In the genomic region with DNA sequence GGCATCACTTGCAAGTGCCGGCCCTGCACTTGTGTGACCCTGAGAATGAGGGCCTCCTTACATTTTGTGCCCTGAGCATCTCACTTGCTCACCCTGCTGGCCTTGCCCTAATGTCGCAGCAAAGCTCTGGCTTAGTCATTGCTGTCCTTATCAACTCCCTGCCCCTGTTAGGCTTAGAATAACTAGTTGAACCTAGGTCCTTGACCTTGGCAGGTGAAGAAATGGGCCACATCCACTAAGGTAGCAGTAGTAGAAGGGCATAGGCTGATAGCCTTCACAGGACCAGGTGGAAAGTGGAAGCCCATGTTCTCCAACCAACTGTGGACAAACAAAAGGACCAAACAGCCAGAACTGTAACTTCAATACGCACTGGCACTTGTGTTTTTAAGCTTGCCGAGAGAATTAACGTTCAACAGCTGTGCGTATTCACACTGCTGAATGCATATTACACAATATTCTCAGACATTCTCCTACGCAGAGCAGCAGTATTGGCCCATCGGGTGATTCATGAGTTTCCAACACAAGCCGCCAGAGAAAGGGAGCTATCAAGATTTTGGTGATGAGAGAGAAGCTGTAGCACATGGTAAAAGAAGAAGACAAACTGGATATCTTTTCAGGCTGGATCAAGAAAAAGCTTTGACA, we compare ENCODE assay signal across 1 cellular context.
TF ChIP-seq lines count a peak whose summit lies in the region.

No MANE protein-coding gene starts in this region.

TF ChIP-seq in K562, 482 proteins besides CTCF, POLR2A, EP300 and RAD21 (continued from another document and continues in another):
- TF ChIP-seq, protein P1, sequence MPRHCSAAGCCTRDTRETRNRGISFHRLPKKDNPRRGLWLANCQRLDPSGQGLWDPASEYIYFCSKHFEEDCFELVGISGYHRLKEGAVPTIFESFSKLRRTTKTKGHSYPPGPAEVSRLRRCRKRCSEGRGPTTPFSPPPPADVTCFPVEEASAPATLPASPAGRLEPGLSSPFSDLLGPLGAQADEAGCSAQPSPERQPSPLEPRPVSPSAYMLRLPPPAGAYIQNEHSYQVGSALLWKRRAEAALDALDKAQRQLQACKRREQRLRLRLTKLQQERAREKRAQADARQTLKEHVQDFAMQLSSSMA (CRISPR knock-in tag; IDR thresholded peaks at IDR 0.05): no peak
- TF ChIP-seq ZBED1 (IDR thresholded peaks at IDR 0.05) (no peak), NONO (IDR thresholded peaks at IDR 0.05; ENCODE audit: low read depth in 2 of 2, low read length in 1 of 2) (0 out of 4 replicates have a peak, but pooled peaks of 1 of the 2 experiments have one; percentile 29), HNRNPK (IDR thresholded peaks at IDR 0.05; ENCODE audit: low read depth, low read length, poor library complexity, severe bottlenecking) (no peak), CAMTA2 (CRISPR knock-in tag; conservative IDR thresholded peaks at IDR 0.05) (no peak), FOXK2 (conservative IDR thresholded peaks at IDR 0.05 in 1 of 2, IDR thresholded peaks at IDR 0.05 in 1 of 2; ENCODE audit: low read depth in 2 of 2) (peak; percentile 44 to 59; a peak in 1 of 4 replicates), ZNF696 (CRISPR knock-in tag; conservative IDR thresholded peaks at IDR 0.05) (no peak), ZNF282 (CRISPR knock-in tag; IDR thresholded peaks at IDR 0.05) (no peak), DNMT1 (IDR thresholded peaks at IDR 0.05) (no peak), FOXJ2 (tag; IDR thresholded peaks at IDR 0.05) (0 out of 2 replicates have a peak, but pooled peaks have one; percentile 30), MCM2 (IDR thresholded peaks at IDR 0.05; ENCODE audit: low read depth) (no peak), RAD51 (IDR thresholded peaks at IDR 0.05; ENCODE audit: borderline replicate concordance, low read depth) (no peak; the same call in 1 of the 2 replicates), ZC3H4 (CRISPR knock-in tag; IDR thresholded peaks at IDR 0.05; ENCODE audit: borderline replicate concordance) (no peak), BRCA1 (IDR thresholded peaks at IDR 0.05) (no peak), BRCA1 (CRISPR knock-in tag; IDR thresholded peaks at IDR 0.05) (no peak), ELF4 (CRISPR knock-in tag; IDR thresholded peaks at IDR 0.05) (0 out of 2 replicates have a peak, but pooled peaks have one; percentile 66), ZNF436 (CRISPR knock-in tag; IDR thresholded peaks at IDR 0.05) (no peak), KDM2B (CRISPR knock-in tag; IDR thresholded peaks at IDR 0.05) (no peak), FOXM1 (IDR thresholded peaks at IDR 0.05; ENCODE audit: low read depth) (no peak), FOXM1 (CRISPR knock-in tag; IDR thresholded peaks at IDR 0.05; ENCODE audit: low read depth) (no peak), PCBP2 (IDR thresholded peaks at IDR 0.05; ENCODE audit: low read depth, low read length, poor library complexity, severe bottlenecking) (no peak), HDAC3 (IDR thresholded peaks at IDR 0.05; ENCODE audit: borderline replicate concordance, partially characterized antibody) (peak; percentile 41), HCFC1 (IDR thresholded peaks at IDR 0.05; ENCODE audit: low read depth, low read length) (no peak), ZNF778 (CRISPR knock-in tag; IDR thresholded peaks at IDR 0.05) (no peak), POLR3A (IDR thresholded peaks at IDR 0.05; ENCODE audit: borderline replicate concordance, extremely low read depth, insufficient read depth, insufficient read length) (no peak), EP400 (IDR thresholded peaks at IDR 0.05) (peak; percentile 58), SMAD2 (IDR thresholded peaks at IDR 0.05; ENCODE audit: low read depth, low read length) (no peak), SP1 (CRISPR knock-in tag; IDR thresholded peaks at IDR 0.05) (no peak; the same call in 1 of the 2 replicates), BACH1 (tag; IDR thresholded peaks at IDR 0.05) (no peak), LARP7 (IDR thresholded peaks at IDR 0.05) (no peak), GTF2A2 (tag; IDR thresholded peaks at IDR 0.05) (no peak), ILK (tag; IDR thresholded peaks at IDR 0.05; ENCODE audit: borderline replicate concordance, low read depth) (no peak), HMG20A (CRISPR knock-in tag; conservative IDR thresholded peaks at IDR 0.05) (no peak)
- TF ChIP-seq, protein P2, sequence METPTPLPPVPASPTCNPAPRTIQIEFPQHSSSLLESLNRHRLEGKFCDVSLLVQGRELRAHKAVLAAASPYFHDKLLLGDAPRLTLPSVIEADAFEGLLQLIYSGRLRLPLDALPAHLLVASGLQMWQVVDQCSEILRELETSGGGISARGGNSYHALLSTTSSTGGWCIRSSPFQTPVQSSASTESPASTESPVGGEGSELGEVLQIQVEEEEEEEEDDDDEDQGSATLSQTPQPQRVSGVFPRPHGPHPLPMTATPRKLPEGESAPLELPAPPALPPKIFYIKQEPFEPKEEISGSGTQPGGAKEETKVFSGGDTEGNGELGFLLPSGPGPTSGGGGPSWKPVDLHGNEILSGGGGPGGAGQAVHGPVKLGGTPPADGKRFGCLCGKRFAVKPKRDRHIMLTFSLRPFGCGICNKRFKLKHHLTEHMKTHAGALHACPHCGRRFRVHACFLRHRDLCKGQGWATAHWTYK (CRISPR knock-in tag; IDR thresholded peaks at IDR 0.05): no peak
- TF ChIP-seq, protein P3, sequence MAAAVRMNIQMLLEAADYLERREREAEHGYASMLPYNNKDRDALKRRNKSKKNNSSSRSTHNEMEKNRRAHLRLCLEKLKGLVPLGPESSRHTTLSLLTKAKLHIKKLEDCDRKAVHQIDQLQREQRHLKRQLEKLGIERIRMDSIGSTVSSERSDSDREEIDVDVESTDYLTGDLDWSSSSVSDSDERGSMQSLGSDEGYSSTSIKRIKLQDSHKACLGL (CRISPR knock-in tag; IDR thresholded peaks at IDR 0.05; ENCODE audit: borderline replicate concordance, poor library complexity, severe bottlenecking): no peak
- TF ChIP-seq, protein P4, sequence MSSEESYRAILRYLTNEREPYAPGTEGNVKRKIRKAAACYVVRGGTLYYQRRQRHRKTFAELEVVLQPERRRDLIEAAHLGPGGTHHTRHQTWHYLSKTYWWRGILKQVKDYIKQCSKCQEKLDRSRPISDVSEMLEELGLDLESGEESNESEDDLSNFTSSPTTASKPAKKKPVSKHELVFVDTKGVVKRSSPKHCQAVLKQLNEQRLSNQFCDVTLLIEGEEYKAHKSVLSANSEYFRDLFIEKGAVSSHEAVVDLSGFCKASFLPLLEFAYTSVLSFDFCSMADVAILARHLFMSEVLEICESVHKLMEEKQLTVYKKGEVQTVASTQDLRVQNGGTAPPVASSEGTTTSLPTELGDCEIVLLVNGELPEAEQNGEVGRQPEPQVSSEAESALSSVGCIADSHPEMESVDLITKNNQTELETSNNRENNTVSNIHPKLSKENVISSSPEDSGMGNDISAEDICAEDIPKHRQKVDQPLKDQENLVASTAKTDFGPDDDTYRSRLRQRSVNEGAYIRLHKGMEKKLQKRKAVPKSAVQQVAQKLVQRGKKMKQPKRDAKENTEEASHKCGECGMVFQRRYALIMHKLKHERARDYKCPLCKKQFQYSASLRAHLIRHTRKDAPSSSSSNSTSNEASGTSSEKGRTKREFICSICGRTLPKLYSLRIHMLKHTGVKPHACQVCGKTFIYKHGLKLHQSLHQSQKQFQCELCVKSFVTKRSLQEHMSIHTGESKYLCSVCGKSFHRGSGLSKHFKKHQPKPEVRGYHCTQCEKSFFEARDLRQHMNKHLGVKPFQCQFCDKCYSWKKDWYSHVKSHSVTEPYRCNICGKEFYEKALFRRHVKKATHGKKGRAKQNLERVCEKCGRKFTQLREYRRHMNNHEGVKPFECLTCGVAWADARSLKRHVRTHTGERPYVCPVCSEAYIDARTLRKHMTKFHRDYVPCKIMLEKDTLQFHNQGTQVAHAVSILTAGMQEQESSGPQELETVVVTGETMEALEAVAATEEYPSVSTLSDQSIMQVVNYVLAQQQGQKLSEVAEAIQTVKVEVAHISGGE (CRISPR knock-in tag; IDR thresholded peaks at IDR 0.05): no peak
- TF ChIP-seq, protein P5, sequence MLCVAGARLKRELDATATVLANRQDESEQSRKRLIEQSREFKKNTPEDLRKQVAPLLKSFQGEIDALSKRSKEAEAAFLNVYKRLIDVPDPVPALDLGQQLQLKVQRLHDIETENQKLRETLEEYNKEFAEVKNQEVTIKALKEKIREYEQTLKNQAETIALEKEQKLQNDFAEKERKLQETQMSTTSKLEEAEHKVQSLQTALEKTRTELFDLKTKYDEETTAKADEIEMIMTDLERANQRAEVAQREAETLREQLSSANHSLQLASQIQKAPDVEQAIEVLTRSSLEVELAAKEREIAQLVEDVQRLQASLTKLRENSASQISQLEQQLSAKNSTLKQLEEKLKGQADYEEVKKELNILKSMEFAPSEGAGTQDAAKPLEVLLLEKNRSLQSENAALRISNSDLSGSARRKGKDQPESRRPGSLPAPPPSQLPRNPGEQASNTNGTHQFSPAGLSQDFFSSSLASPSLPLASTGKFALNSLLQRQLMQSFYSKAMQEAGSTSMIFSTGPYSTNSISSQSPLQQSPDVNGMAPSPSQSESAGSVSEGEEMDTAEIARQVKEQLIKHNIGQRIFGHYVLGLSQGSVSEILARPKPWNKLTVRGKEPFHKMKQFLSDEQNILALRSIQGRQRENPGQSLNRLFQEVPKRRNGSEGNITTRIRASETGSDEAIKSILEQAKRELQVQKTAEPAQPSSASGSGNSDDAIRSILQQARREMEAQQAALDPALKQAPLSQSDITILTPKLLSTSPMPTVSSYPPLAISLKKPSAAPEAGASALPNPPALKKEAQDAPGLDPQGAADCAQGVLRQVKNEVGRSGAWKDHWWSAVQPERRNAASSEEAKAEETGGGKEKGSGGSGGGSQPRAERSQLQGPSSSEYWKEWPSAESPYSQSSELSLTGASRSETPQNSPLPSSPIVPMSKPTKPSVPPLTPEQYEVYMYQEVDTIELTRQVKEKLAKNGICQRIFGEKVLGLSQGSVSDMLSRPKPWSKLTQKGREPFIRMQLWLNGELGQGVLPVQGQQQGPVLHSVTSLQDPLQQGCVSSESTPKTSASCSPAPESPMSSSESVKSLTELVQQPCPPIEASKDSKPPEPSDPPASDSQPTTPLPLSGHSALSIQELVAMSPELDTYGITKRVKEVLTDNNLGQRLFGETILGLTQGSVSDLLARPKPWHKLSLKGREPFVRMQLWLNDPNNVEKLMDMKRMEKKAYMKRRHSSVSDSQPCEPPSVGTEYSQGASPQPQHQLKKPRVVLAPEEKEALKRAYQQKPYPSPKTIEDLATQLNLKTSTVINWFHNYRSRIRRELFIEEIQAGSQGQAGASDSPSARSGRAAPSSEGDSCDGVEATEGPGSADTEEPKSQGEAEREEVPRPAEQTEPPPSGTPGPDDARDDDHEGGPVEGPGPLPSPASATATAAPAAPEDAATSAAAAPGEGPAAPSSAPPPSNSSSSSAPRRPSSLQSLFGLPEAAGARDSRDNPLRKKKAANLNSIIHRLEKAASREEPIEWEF (CRISPR knock-in tag; IDR thresholded peaks at IDR 0.05): no peak
- TF ChIP-seq, protein P6, sequence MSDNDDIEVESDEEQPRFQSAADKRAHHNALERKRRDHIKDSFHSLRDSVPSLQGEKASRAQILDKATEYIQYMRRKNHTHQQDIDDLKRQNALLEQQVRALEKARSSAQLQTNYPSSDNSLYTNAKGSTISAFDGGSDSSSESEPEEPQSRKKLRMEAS (CRISPR knock-in tag; IDR thresholded peaks at IDR 0.05): peak; percentile 84
- TF ChIP-seq, protein P7, sequence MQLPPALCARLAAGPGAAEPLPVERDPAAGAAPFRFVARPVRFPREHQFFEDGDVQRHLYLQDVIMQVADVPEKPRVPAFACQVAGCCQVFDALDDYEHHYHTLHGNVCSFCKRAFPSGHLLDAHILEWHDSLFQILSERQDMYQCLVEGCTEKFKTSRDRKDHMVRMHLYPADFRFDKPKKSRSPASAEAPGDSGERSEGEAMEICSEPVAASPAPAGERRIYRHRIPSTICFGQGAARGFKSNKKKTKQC (CRISPR knock-in tag; IDR thresholded peaks at IDR 0.05): no peak
- TF ChIP-seq, protein P8, sequence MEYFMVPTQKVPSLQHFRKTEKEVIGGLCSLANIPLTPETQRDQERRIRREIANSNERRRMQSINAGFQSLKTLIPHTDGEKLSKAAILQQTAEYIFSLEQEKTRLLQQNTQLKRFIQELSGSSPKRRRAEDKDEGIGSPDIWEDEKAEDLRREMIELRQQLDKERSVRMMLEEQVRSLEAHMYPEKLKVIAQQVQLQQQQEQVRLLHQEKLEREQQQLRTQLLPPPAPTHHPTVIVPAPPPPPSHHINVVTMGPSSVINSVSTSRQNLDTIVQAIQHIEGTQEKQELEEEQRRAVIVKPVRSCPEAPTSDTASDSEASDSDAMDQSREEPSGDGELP (CRISPR knock-in tag; IDR thresholded peaks at IDR 0.05; ENCODE audit: borderline replicate concordance): peak; percentile 91
- TF ChIP-seq, protein P9, sequence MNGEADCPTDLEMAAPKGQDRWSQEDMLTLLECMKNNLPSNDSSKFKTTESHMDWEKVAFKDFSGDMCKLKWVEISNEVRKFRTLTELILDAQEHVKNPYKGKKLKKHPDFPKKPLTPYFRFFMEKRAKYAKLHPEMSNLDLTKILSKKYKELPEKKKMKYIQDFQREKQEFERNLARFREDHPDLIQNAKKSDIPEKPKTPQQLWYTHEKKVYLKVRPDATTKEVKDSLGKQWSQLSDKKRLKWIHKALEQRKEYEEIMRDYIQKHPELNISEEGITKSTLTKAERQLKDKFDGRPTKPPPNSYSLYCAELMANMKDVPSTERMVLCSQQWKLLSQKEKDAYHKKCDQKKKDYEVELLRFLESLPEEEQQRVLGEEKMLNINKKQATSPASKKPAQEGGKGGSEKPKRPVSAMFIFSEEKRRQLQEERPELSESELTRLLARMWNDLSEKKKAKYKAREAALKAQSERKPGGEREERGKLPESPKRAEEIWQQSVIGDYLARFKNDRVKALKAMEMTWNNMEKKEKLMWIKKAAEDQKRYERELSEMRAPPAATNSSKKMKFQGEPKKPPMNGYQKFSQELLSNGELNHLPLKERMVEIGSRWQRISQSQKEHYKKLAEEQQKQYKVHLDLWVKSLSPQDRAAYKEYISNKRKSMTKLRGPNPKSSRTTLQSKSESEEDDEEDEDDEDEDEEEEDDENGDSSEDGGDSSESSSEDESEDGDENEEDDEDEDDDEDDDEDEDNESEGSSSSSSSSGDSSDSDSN (IDR thresholded peaks at IDR 0.05; ENCODE audit: borderline replicate concordance in 1 of 2, low read depth in 2 of 2, low read length in 2 of 2): no peak
- TF ChIP-seq, protein P10, sequence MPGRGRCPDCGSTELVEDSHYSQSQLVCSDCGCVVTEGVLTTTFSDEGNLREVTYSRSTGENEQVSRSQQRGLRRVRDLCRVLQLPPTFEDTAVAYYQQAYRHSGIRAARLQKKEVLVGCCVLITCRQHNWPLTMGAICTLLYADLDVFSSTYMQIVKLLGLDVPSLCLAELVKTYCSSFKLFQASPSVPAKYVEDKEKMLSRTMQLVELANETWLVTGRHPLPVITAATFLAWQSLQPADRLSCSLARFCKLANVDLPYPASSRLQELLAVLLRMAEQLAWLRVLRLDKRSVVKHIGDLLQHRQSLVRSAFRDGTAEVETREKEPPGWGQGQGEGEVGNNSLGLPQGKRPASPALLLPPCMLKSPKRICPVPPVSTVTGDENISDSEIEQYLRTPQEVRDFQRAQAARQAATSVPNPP (IDR thresholded peaks at IDR 0.05; ENCODE audit: borderline replicate concordance, insufficient read depth, insufficient read length): no peak
